In genomic region chr20:47358672-47359532, GRCh38 we compare ENCODE assay signal across 8 cellular contexts. TPM values are rescaled to one million over a fixed set of nuclear protein-coding genes. Genes with fewer than 3 reads are reported as not detected.
DNase-seq lines count a peak whose midpoint lies in the region; ATAC-seq, FAIRE-seq and TF ChIP-seq lines count a peak whose summit lies in the region.

No MANE protein-coding gene starts in this region.

- FAIRE-seq in GM12892 (lab: Jason Lieb, UNC): no peak

- TF ChIP-seq POLR2A in Peyer's patch (IDR thresholded peaks at IDR 0.05) (peak; percentile 66 to 89), GM12892 (IDR thresholded peaks at IDR 0.05; ENCODE audit: low read depth, low read length) (no peak)

- no peaks in the 10 kb centered on the region for H3K9me3 ChIP-seq in CD8-positive, alpha-beta T cell (ENCODE audit: low read length)
- H3K9me3 ChIP-seq in Peyer's patch (no peaks in the 10 kb centered on the region), left lung (no peaks in the 10 kb centered on the region)

- CTCF ChIA-PET in CD8-positive, alpha-beta T cell (lab: Charles Lee): interaction anchor here (0.8 to 7.7 kb wide), 5 partner anchors 13 to 262 kb away, joined by 3 to 87 read pairs (median 3); no protein-coding TSS in a partner anchor

- ATAC-seq in CD8-positive, alpha-beta T cell: no peak
- ATAC-seq in left lung: peak; percentile 56

- H3K27ac Mint-ChIP-seq in CD8-positive, alpha-beta T cell: peak overlapping the region; percentile 100

- no peak for DNase-seq in CD8-positive, alpha-beta T cell
- DNase-seq in HL-60 (ENCODE audit: low read depth in 1 of 2, low spot score in 1 of 2) (peak; percentile 72 to 75), Peyer's patch (peak; percentile 42 to 91 (median 79)), coronary artery (ENCODE audit: low spot score) (peak; percentile 91), left lung (peak; percentile 76 to 84), stromal cell of bone marrow (ENCODE audit: low read depth) (peak; percentile 87), GM12892 (ENCODE audit: insufficient read length) (no peak), NK-92 (lab: John Stamatoyannopoulos, UW; ENCODE audit: unreplicated experiment) (no peak)

- H3K36me3 ChIP-seq in CD8-positive, alpha-beta T cell (ENCODE audit: insufficient read depth, low read length): no peaks in the 10 kb centered on the region
- H3K36me3 ChIP-seq in Peyer's patch: no peaks in the 10 kb centered on the region
- no peaks in the 10 kb centered on the region for H3K36me3 ChIP-seq in left lung

- POLR2A ChIA-PET in CD8-positive, alpha-beta T cell (lab: Charles Lee): interaction anchor here (0.8 to 1.0 kb wide), 2 partner anchors 10 to 14 kb away, joined by 3 read pairs; no protein-coding TSS in a partner anchor

- H3K27ac ChIP-seq in CD8-positive, alpha-beta T cell (ENCODE audit: low read depth, low read length): peak overlapping the region; percentile 16
- H3K27ac ChIP-seq in HL-60 (replicated peaks) (peak overlapping the region; percentile 100), Peyer's patch (peak overlapping the region; percentile 87 to 99 (median 96)), coronary artery (peak overlapping the region; percentile 95 to 97), left lung (peak overlapping the region; percentile 95 to 98)

- H3K36me3 Mint-ChIP-seq in CD8-positive, alpha-beta T cell: peaks cover 4% of the 10 kb centered on the region

- no peaks in the 10 kb centered on the region for H3K9me3 Mint-ChIP-seq in CD8-positive, alpha-beta T cell

- H3K4me1 Mint-ChIP-seq in CD8-positive, alpha-beta T cell (ENCODE audit: low read depth): peaks cover 46% of the 10 kb centered on the region

- H3K4me3 Mint-ChIP-seq in CD8-positive, alpha-beta T cell: no peak overlapping the region

- H3K4me3 ChIP-seq in CD8-positive, alpha-beta T cell (ENCODE audit: low read depth, low read length): no peak overlapping the region
- H3K4me3 ChIP-seq in HL-60 (replicated peaks; ENCODE audit: insufficient read depth, low read length): no peak overlapping the region
- H3K4me3 ChIP-seq in Peyer's patch: peak overlapping the region in 2 of 4 donors; percentile 1 to 7
- H3K4me3 ChIP-seq in coronary artery: peak overlapping the region; percentile 47
- H3K4me3 ChIP-seq in left lung: peak overlapping the region in 1 of 2 donors; percentile 7

- no peaks in the 10 kb centered on the region for H3K27me3 ChIP-seq in CD8-positive, alpha-beta T cell (ENCODE audit: insufficient read depth, low read length)
- H3K27me3 ChIP-seq in HL-60 (ENCODE audit: insufficient read depth, poor library complexity, severe bottlenecking) (no peaks in the 10 kb centered on the region), Peyer's patch (no peaks in the 10 kb centered on the region), left lung (no peaks in the 10 kb centered on the region)

- intact Hi-C loops in CD8-positive, alpha-beta T cell (cut with DNase I, micrococcal nuclease): loop anchor here (5.0 to 10.0 kb wide), 8 partner anchors 143 to 1916 kb away; partner anchors contain the start of genes STAU1 (in 2 of the 2), ARFGEF2 (in 1 of the 2), CSE1L (in 1 of the 2) and NCOA3 (in 1 of the 2)
- intact Hi-C loops in left lung (cut with DNase I): no loop called here

- no peak for TF ChIP-seq CTCF in CD8-positive, alpha-beta T cell (IDR thresholded peaks at IDR 0.05)
- TF ChIP-seq CTCF in HL-60 (IDR thresholded peaks at IDR 0.05; ENCODE audit: insufficient read depth, low read length) (no peak), Peyer's patch (IDR thresholded peaks at IDR 0.05) (no peak), coronary artery (IDR thresholded peaks at IDR 0.05) (no peak), left lung (IDR thresholded peaks at IDR 0.05) (no peak)

- no peaks in the 10 kb centered on the region for H3K27me3 Mint-ChIP-seq in CD8-positive, alpha-beta T cell (ENCODE audit: low read depth)

- H3K4me1 ChIP-seq in CD8-positive, alpha-beta T cell (ENCODE audit: insufficient read depth, low read length): peaks cover 52% of the 10 kb centered on the region
- H3K4me1 ChIP-seq in Peyer's patch (peaks cover 20 to 71% (median 52%) of the 10 kb centered on the region in 4 donors), left lung (peaks cover 74 to 92% of the 10 kb centered on the region in 2 donors)

RNA-seq across cellular contexts. Expression of gene ZMYND8, which starts 2.4 kb away (rescaled TPM):
- 10 to 100 TPM; 23.2 to 27.0 TPM for total RNA-seq in CD8-positive, alpha-beta T cell
- total RNA-seq in Peyer's patch (100 to 1,000 TPM in 1 of 4 donors, 10 to 100 TPM in 3; 51.3 to 106 (median 94.0) TPM), left lung (10 to 100 TPM; 38.9 to 39.8 TPM)
- polyA plus RNA-seq in GM12892 (2012; ENCODE audit: missing spikeins): 20.2 TPM

Comparison
In these comparisons a context has a peak if more than half of its experiments do, and no peak if none do; other contexts are left out.
1. DNase-seq: peak in HL-60 (2 of 2), Peyer's patch (3 of 3), coronary artery (single experiment), left lung (2 of 2) and stromal cell of bone marrow (single experiment); none in CD8-positive, alpha-beta T cell (0 of 7), GM12892 (single experiment) and NK-92 (single experiment).
2. H3K27ac ChIP-seq: peak in every context shown above with its lines; median percentile 100 in HL-60; 96 in Peyer's patch; 96 in left lung; 96 in coronary artery; 16 in CD8-positive, alpha-beta T cell.
3. intact Hi-C loops: an anchor here in CD8-positive, alpha-beta T cell (5.0 to 10.0 kb wide); none called in left lung.